15 cellular contexts compared by ENCODE assay signal in the genomic region with DNA sequence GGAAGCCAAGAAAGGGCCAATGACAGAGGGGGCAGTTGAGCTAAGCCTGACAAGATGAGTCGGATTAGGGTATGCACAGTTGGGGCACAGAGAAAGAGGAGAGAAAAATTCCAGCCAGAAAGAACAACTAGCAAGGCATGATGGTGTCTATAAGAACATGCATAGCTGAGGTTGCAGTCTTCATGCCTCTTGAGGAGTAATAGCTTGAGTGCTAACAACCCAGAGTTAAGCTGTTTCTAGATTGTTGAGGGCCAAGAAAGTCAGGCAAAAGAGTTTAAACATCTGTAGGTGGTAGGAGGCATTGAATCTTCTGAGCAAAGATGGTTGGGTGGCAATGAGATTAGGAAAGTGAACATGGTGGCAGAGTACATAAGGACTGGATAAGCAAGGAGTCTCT.
DNase-seq lines count a peak whose midpoint lies in the region; ATAC-seq and TF ChIP-seq lines count a peak whose summit lies in the region.
"Had no signal": no experiment of that assay in that cellular context is flagged by ENCODE, and none has a peak within 500 bp of the region (broad histone marks: within the 10 kb centered on the region; RNA-seq: fewer than 3 reads in every experiment).

No MANE protein-coding gene starts in this region.

- no peak overlapping the region for H3K4me3 ChIP-seq in colonic mucosa
- H3K4me3 ChIP-seq: GM12878, heart left ventricle, vagina had no signal

- peaks cover 68% of the 10 kb centered on the region for H3K4me1 Mint-ChIP-seq in stimulated activated naive CD8-positive, alpha-beta T cell treated with anti-CD3 and anti-CD28 coated beads, Interleukin-15, Interleukin-2, amounts not matched to agents 100 ng/mL and 50 ng/mL, for 24 hours (ENCODE audit: low read depth)
- peaks cover 79% of the 10 kb centered on the region for H3K4me1 Mint-ChIP-seq in stimulated activated naive CD8-positive, alpha-beta T cell treated with anti-CD3 and anti-CD28 coated beads, Interleukin-15, amount 100 ng/mL, for 72 hours
- peaks cover 41% of the 10 kb centered on the region for H3K4me1 Mint-ChIP-seq in T-helper 17 cell
- peaks cover 63 to 72% of the 10 kb centered on the region in 2 donors for H3K4me1 Mint-ChIP-seq in effector memory CD8-positive, alpha-beta T cell (ENCODE audit: low read depth in 2 of 2)

- DNase-seq in stimulated activated naive CD8-positive, alpha-beta T cell treated with anti-CD3 and anti-CD28 coated beads, Interleukin-15, amount 100 ng/mL, for 72 hours, result no peak
- DNase-seq in T-helper 17 cell (no peak), colonic mucosa (no peak), cerebellum (ENCODE audit: low spot score) (no peak), GM10248 (ENCODE audit: extremely low spot score) (no peak)
- DNase-seq in effector memory CD8-positive, alpha-beta T cell, result no peak
- DNase-seq: activated CD4-positive, CD25-positive, alpha-beta regulatory T cell treated with anti-CD3 and anti-CD28 coated beads, Interleukin-2, amount 50 U/mL, for 72 hours; anterior cingulate cortex; NCI-H1105 treated with DMSO at 0.1 percent for 48 hours; SIG-M5 had no signal

- intact Hi-C loops in colonic mucosa (cut with DNase I), result no loop called here

- CTCF ChIA-PET in GM10248 (lab: Yijun Ruan, JAX), result no interaction called here

- POLR2A ChIA-PET in GM10248 (lab: Yijun Ruan, JAX), result no interaction called here

- peaks cover 9% of the 10 kb centered on the region for H3K4me1 ChIP-seq in colonic mucosa
- H3K4me1 ChIP-seq: vagina had no signal

- H3K36me3 ChIP-seq in colonic mucosa, result no peaks in the 10 kb centered on the region
- H3K36me3 ChIP-seq: heart left ventricle, vagina had no signal

- H3K9ac ChIP-seq in colonic mucosa (ENCODE audit: low read depth in 2 of 2, low read length in 2 of 2), result no peak overlapping the region

- no peaks in the 10 kb centered on the region for H3K27me3 Mint-ChIP-seq in stimulated activated naive CD8-positive, alpha-beta T cell treated with anti-CD3 and anti-CD28 coated beads, Interleukin-15, Interleukin-2, amounts not matched to agents 100 ng/mL and 50 ng/mL, for 24 hours
- H3K27me3 Mint-ChIP-seq in stimulated activated naive CD8-positive, alpha-beta T cell treated with anti-CD3 and anti-CD28 coated beads, Interleukin-15, amount 100 ng/mL, for 72 hours, result no peaks in the 10 kb centered on the region
- H3K27me3 Mint-ChIP-seq in T-helper 17 cell, result no peaks in the 10 kb centered on the region
- no peaks in the 10 kb centered on the region for H3K27me3 Mint-ChIP-seq in effector memory CD8-positive, alpha-beta T cell

- TF ChIP-seq CTCF in colonic mucosa (IDR thresholded peaks at IDR 0.05) (no peak), GM10248 (IDR thresholded peaks at IDR 0.05; ENCODE audit: control extremely low read depth, extremely low read depth, low read depth, missing control alignments) (no peak)

- H3K4me3 Mint-ChIP-seq in stimulated activated naive CD8-positive, alpha-beta T cell treated with anti-CD3 and anti-CD28 coated beads, Interleukin-15, Interleukin-2, amounts not matched to agents 100 ng/mL and 50 ng/mL, for 24 hours, result no peak overlapping the region
- H3K4me3 Mint-ChIP-seq in stimulated activated naive CD8-positive, alpha-beta T cell treated with anti-CD3 and anti-CD28 coated beads, Interleukin-15, amount 100 ng/mL, for 72 hours, result peak overlapping the region in 1 of 2 donors; percentile 1
- peak overlapping the region; percentile 0 for H3K4me3 Mint-ChIP-seq in T-helper 17 cell
- peak overlapping the region; percentile 34 to 60 for H3K4me3 Mint-ChIP-seq in effector memory CD8-positive, alpha-beta T cell

- H3K9me3 ChIP-seq in T-helper 17 cell (ENCODE audit: control insufficient read depth, low read length, poor library complexity, severe bottlenecking), result no peaks in the 10 kb centered on the region
- H3K9me3 ChIP-seq in colonic mucosa, result no peaks in the 10 kb centered on the region
- H3K9me3 ChIP-seq: heart left ventricle, vagina had no signal

- no peak overlapping the region for H3K27ac ChIP-seq in colonic mucosa
- H3K27ac ChIP-seq: vagina had no signal

- peak overlapping the region; percentile 85 for H3K27ac Mint-ChIP-seq in stimulated activated naive CD8-positive, alpha-beta T cell treated with anti-CD3 and anti-CD28 coated beads, Interleukin-15, Interleukin-2, amounts not matched to agents 100 ng/mL and 50 ng/mL, for 24 hours
- H3K27ac Mint-ChIP-seq in stimulated activated naive CD8-positive, alpha-beta T cell treated with anti-CD3 and anti-CD28 coated beads, Interleukin-15, amount 100 ng/mL, for 72 hours, result peak overlapping the region in 1 of 2 donors; percentile 53
- peak overlapping the region; percentile 0 for H3K27ac Mint-ChIP-seq in T-helper 17 cell
- peak overlapping the region; percentile 38 to 86 for H3K27ac Mint-ChIP-seq in effector memory CD8-positive, alpha-beta T cell

- H3K27me3 ChIP-seq in colonic mucosa, result no peaks in the 10 kb centered on the region
- H3K27me3 ChIP-seq: heart left ventricle, vagina had no signal

- ATAC-seq in stimulated activated naive CD8-positive, alpha-beta T cell treated with anti-CD3 and anti-CD28 coated beads, Interleukin-15, amount 100 ng/mL, for 72 hours, result no peak
- ATAC-seq in T-helper 17 cell, result no peak
- ATAC-seq in effector memory CD8-positive, alpha-beta T cell (replicated peaks), result no peak
- no peak for ATAC-seq in HG02623 (IDR thresholded peaks at IDR 0.05; ENCODE audit: unreplicated experiment)
- ATAC-seq: GM12878 had no signal

- H3K36me3 Mint-ChIP-seq in stimulated activated naive CD8-positive, alpha-beta T cell treated with anti-CD3 and anti-CD28 coated beads, Interleukin-15, Interleukin-2, amounts not matched to agents 100 ng/mL and 50 ng/mL, for 24 hours (ENCODE audit: low read depth), result no peaks in the 10 kb centered on the region
- H3K36me3 Mint-ChIP-seq in T-helper 17 cell (ENCODE audit: low read depth), result no peaks in the 10 kb centered on the region
- H3K36me3 Mint-ChIP-seq in effector memory CD8-positive, alpha-beta T cell (ENCODE audit: insufficient read depth), result peaks cover 2% of the 10 kb centered on the region

- H3K9me3 Mint-ChIP-seq in stimulated activated naive CD8-positive, alpha-beta T cell treated with anti-CD3 and anti-CD28 coated beads, Interleukin-15, Interleukin-2, amounts not matched to agents 100 ng/mL and 50 ng/mL, for 24 hours, result no peaks in the 10 kb centered on the region
- peaks cover 5% of the 10 kb centered on the region in 2 donors for H3K9me3 Mint-ChIP-seq in stimulated activated naive CD8-positive, alpha-beta T cell treated with anti-CD3 and anti-CD28 coated beads, Interleukin-15, amount 100 ng/mL, for 72 hours
- peaks cover 0 to 5% of the 10 kb centered on the region in 2 donors for H3K9me3 Mint-ChIP-seq in effector memory CD8-positive, alpha-beta T cell
